33 cellular contexts compared by ENCODE assay signal in the genomic region with DNA sequence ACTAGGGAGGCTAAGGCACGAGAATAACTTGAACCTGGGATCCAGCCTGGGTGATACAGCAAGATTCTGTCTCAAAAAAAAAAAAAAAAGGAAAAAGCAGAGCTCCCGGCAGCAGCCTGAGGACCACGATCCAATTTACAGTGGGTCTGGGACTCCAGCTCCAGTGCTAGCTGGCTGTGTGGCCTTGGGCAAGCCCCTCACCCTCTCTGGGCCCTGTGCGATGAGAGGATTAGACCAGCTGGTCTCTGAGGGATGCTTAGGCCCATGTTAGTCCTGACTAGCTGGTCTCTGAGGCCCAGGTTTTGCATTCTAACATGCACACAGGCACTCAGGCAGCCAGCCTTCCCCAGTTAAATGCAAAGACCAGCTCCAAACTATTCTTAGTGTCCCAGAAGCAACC. TPM values are rescaled to one million over a fixed set of nuclear protein-coding genes. Genes with fewer than 3 reads are reported as not detected.
"Had no signal": no experiment of that assay in that cellular context is flagged by ENCODE, and none has a peak within 500 bp of the region (broad histone marks: within the 10 kb centered on the region; RNA-seq: fewer than 3 reads in every experiment).

No MANE protein-coding gene starts in this region.

- H3K36me3 Mint-ChIP-seq: activated naive CD4-positive, alpha-beta T cell treated with anti-CD3 and anti-CD28 coated beads, Interleukin-2, amount 50 U/mL, for 24 hours; activated naive CD8-positive, alpha-beta T cell treated with anti-CD3 and anti-CD28 coated beads, Interleukin-2, amount 10 ng/mL, durations not matched to agents 7 days and 5 days had no signal

- H3K9me3 Mint-ChIP-seq: activated CD4-positive, alpha-beta T cell treated with anti-CD3 and anti-CD28 coated beads, Interleukin-2, amount 10 ng/mL, durations not matched to agents 24 days and 14 days; activated naive CD4-positive, alpha-beta T cell treated with anti-CD3 and anti-CD28 coated beads, Interleukin-2, amount 50 U/mL, for 24 hours; activated naive CD8-positive, alpha-beta T cell treated with anti-CD3 and anti-CD28 coated beads, Interleukin-2, amount 10 ng/mL, durations not matched to agents 7 days and 5 days; activated T-cell treated with anti-CD3 and anti-CD28 coated beads, Interleukin-2, amount 50 U/mL, for 24 hours; activated T-helper 2 cell treated with anti-CD3 and anti-CD28 coated beads, Interferon-gamma antibody, Interleukin-2, Interleukin-4, amounts not matched to agents 10 μg/mL and 5 μg/mL and 100 μg/mL, durations not matched to agents 14 hours and 24 hours and 36 hours had no signal

- H3K27me3 Mint-ChIP-seq: activated naive CD4-positive, alpha-beta T cell treated with anti-CD3 and anti-CD28 coated beads, Interleukin-2, amount 50 U/mL, for 24 hours; activated naive CD8-positive, alpha-beta T cell treated with anti-CD3 and anti-CD28 coated beads, Interleukin-2, amount 10 ng/mL, durations not matched to agents 7 days and 5 days; activated T-cell treated with anti-CD3 and anti-CD28 coated beads, Interleukin-2, amount 50 U/mL, for 24 hours had no signal

- H3K27me3 ChIP-seq: ascending aorta, cardiac muscle cell, MG63, Peyer's patch, SJCRH30 had no signal

- H3K27ac ChIP-seq: ascending aorta, cardiac muscle cell, SJCRH30, SK-N-MC had no signal

- ATAC-seq: activated CD8-positive, alpha-beta T cell treated with anti-CD3 and anti-CD28 coated beads, Interleukin-2, amount 10 ng/mL, durations not matched to agents 7 days and 5 days; PC-3 had no signal

- H3K4me3 Mint-ChIP-seq: activated CD4-positive, alpha-beta T cell treated with anti-CD3 and anti-CD28 coated beads, Interleukin-2, amount 10 ng/mL, durations not matched to agents 24 days and 14 days; activated CD8-positive, alpha-beta T cell treated with anti-CD3 and anti-CD28 coated beads, Interleukin-2, amount 10 ng/mL, durations not matched to agents 7 days and 5 days; activated naive CD4-positive, alpha-beta T cell treated with anti-CD3 and anti-CD28 coated beads, Interleukin-2, amount 50 U/mL, for 24 hours; activated naive CD8-positive, alpha-beta T cell treated with anti-CD3 and anti-CD28 coated beads, Interleukin-2, amount 10 ng/mL, durations not matched to agents 7 days and 5 days; activated T-cell treated with anti-CD3 and anti-CD28 coated beads, Interleukin-2, amount 50 U/mL, for 24 hours had no signal

- DNase-seq: activated CD4-positive, alpha-beta T cell treated with anti-CD3 and anti-CD28 coated beads, Interleukin-2, amount 10 ng/mL, durations not matched to agents 24 days and 14 days; activated CD4-positive, alpha-beta T cell treated with anti-CD3 and anti-CD28 coated beads, Interleukin-2, amount 50 U/mL, for 48 hours; activated CD8-positive, alpha-beta T cell treated with anti-CD3 and anti-CD28 coated beads, Interleukin-2, amount 10 ng/mL, durations not matched to agents 7 days and 5 days; activated gamma-delta T cell; activated naive CD4-positive, alpha-beta T cell treated with Interleukin-2 at 50 U/mL for 16 hours; activated naive CD8-positive, alpha-beta T cell treated with anti-CD3 and anti-CD28 coated beads, Interleukin-2, amount 10 ng/mL, durations not matched to agents 7 days and 5 days; activated T-cell treated with anti-CD3 and anti-CD28 coated beads, Interleukin-2, amount 50 U/mL, for 24 hours; amygdala; Kasumi-1; KBM-7; MG63; NCI-H1048; NCI-H1105 treated with DMSO at 0.1 percent for 48 hours; NCI-H1436; NCI-H1694; NCI-H1930; NCI-H345; NCI-H510A; NCI-H526; NCI-H748 treated with DMSO at 0.1 percent for 48 hours; NK-92 treated with Interleukin-12 subunit alpha and Interleukin-12 subunit beta, amount 100 ng/mL, for 24 hours; PC-3; Peyer's patch; Right ventricle myocardium superior; RPMI8226; SJCRH30; T1000 had no signal

- H3K36me3 ChIP-seq: ascending aorta, cardiac muscle cell had no signal

- H3K27ac Mint-ChIP-seq: activated CD4-positive, alpha-beta T cell treated with anti-CD3 and anti-CD28 coated beads, Interleukin-2, amount 10 ng/mL, durations not matched to agents 24 days and 14 days; activated CD8-positive, alpha-beta T cell treated with anti-CD3 and anti-CD28 coated beads, Interleukin-2, amount 10 ng/mL, durations not matched to agents 7 days and 5 days; activated naive CD4-positive, alpha-beta T cell treated with anti-CD3 and anti-CD28 coated beads, Interleukin-2, amount 50 U/mL, for 24 hours; activated naive CD8-positive, alpha-beta T cell treated with anti-CD3 and anti-CD28 coated beads, Interleukin-2, amount 10 ng/mL, durations not matched to agents 7 days and 5 days; activated T-cell treated with anti-CD3 and anti-CD28 coated beads, Interleukin-2, amount 50 U/mL, for 24 hours; activated T-helper 2 cell treated with anti-CD3 and anti-CD28 coated beads, Interferon-gamma antibody, Interleukin-2, Interleukin-4, amounts not matched to agents 10 μg/mL and 5 μg/mL and 100 μg/mL, durations not matched to agents 14 hours and 24 hours and 36 hours had no signal

- H3K9me3 ChIP-seq: ascending aorta, MG63, Peyer's patch, SJCRH30 had no signal

- H3K4me3 ChIP-seq: ascending aorta, cardiac muscle cell, MG63, Peyer's patch, SJCRH30, SK-N-MC had no signal

RNA-seq across cellular contexts. Expression of a gene that starts 13.7 kb away (rescaled TPM):
- total RNA-seq: activated CD4-positive, alpha-beta T cell treated with anti-CD3 and anti-CD28 coated beads, Interleukin-2, amount 10 ng/mL, durations not matched to agents 24 days and 14 days; activated T-helper 2 cell treated with anti-CD3 and anti-CD28 coated beads, Interferon-gamma antibody, Interleukin-2, Interleukin-4, amounts not matched to agents 10 μg/mL and 5 μg/mL and 100 μg/mL, durations not matched to agents 14 hours and 24 hours and 36 hours; T-helper 1 cell treated with Interleukin-12 subunit alpha and Interleukin-12 subunit beta and Interleukin-4 antibody, amounts not matched to agents 30 ng/mL and 1 ng/mL, for 36 hours had no signal
